Comparison of ENCODE assay signal across 16 cellular contexts in genomic region chr1:175364424-175365076, GRCh38.
DNase-seq lines count a peak whose midpoint lies in the region; ATAC-seq and TF ChIP-seq lines count a peak whose summit lies in the region.
"Had no signal": no experiment of that assay in that cellular context is flagged by ENCODE, and none has a peak within 500 bp of the region (broad histone marks: within the 10 kb centered on the region; RNA-seq: fewer than 3 reads in every experiment).

No MANE protein-coding gene starts in this region.

- no peaks in the 10 kb centered on the region for H3K9me2 ChIP-seq in MM.1S (replicated peaks; ENCODE audit: insufficient read depth, low read length)

- DNase-seq in MM.1S, result peak; percentile 27
- no peak for DNase-seq in uterus
- DNase-seq in sciatic nerve (ENCODE audit: low spot score), result no peak
- DNase-seq in SIG-M5 (lab: John Stamatoyannopoulos, UW), result no peak
- no peak for DNase-seq in activated CD4-positive, alpha-beta T cell treated with anti-CD3 and anti-CD28 coated beads, Interleukin-2, amount 10 ng/mL, durations not matched to agents 24 days and 14 days
- DNase-seq: activated CD8-positive, alpha-beta T cell treated with anti-CD3 and anti-CD28 coated beads, Interleukin-2, amount 10 ng/mL, durations not matched to agents 7 days and 5 days; H9; NCI-H2029 treated with DMSO at 0.1 percent for 48 hours; right lobe of liver; T-cell; tibial artery had no signal

- H3K36me3 Mint-ChIP-seq in activated CD4-positive, alpha-beta T cell treated with anti-CD3 and anti-CD28 coated beads, Interleukin-2, amount 10 ng/mL, durations not matched to agents 24 days and 14 days (ENCODE audit: low read depth), result no peaks in the 10 kb centered on the region
- H3K36me3 Mint-ChIP-seq: activated naive CD8-positive, alpha-beta T cell; T-cell had no signal

- ATAC-seq in GM18520 (IDR thresholded peaks at IDR 0.05; ENCODE audit: unreplicated experiment) (peak; percentile 78), GM21390 (IDR thresholded peaks at IDR 0.05; ENCODE audit: unreplicated experiment) (peak; percentile 78), HG02981 (IDR thresholded peaks at IDR 0.05; ENCODE audit: unreplicated experiment) (peak; percentile 78), sciatic nerve (no peak)
- ATAC-seq: activated CD8-positive, alpha-beta T cell treated with anti-CD3 and anti-CD28 coated beads, Interleukin-2, amount 10 ng/mL, durations not matched to agents 7 days and 5 days; right lobe of liver; T-cell had no signal

- H3K4me3 ChIP-seq in MM.1S (ENCODE audit: low read length) (no peak overlapping the region), uterus (no peak overlapping the region)
- H3K4me3 ChIP-seq: BLaER1, right lobe of liver, tibial artery had no signal

- TF ChIP-seq CTCF in MM.1S (IDR thresholded peaks at IDR 0.05; ENCODE audit: low read length) (no peak), uterus (IDR thresholded peaks at IDR 0.05) (no peak)

- no peaks in the 10 kb centered on the region for H3K27me3 ChIP-seq in MM.1S (replicated peaks; ENCODE audit: insufficient read depth, low read length)
- no peaks in the 10 kb centered on the region for H3K27me3 ChIP-seq in uterus
- H3K27me3 ChIP-seq: BLaER1, right lobe of liver, tibial artery had no signal

- peaks cover 36% of the 10 kb centered on the region for H3K27me3 Mint-ChIP-seq in activated CD4-positive, alpha-beta T cell treated with anti-CD3 and anti-CD28 coated beads, Interleukin-2, amount 10 ng/mL, durations not matched to agents 24 days and 14 days

- intact Hi-C loops in uterus (cut with DNase I; ENCODE audit: low total_unique reads), result no loop called here
- intact Hi-C loops in sciatic nerve (cut with DNase I), result no loop called here
- intact Hi-C loops in activated CD4-positive, alpha-beta T cell treated with anti-CD3 and anti-CD28 coated beads, Interleukin-2, amount 10 ng/mL, durations not matched to agents 24 days and 14 days (cut with micrococcal nuclease), result no loop called here

- no peak overlapping the region for H3K27ac ChIP-seq in MM.1S (ENCODE audit: low read length)
- H3K27ac ChIP-seq in uterus, result no peak overlapping the region
- H3K27ac ChIP-seq: BLaER1, right lobe of liver, tibial artery had no signal

- H3K9me3 Mint-ChIP-seq in activated CD4-positive, alpha-beta T cell treated with anti-CD3 and anti-CD28 coated beads, Interleukin-2, amount 10 ng/mL, durations not matched to agents 24 days and 14 days, result no peaks in the 10 kb centered on the region
- H3K9me3 Mint-ChIP-seq: H9, T-cell had no signal

- H3K4me1 Mint-ChIP-seq in activated CD4-positive, alpha-beta T cell treated with anti-CD3 and anti-CD28 coated beads, Interleukin-2, amount 10 ng/mL, durations not matched to agents 24 days and 14 days, result peaks cover 9% of the 10 kb centered on the region
- H3K4me1 Mint-ChIP-seq: H9, T-cell had no signal

- H3K36me3 ChIP-seq in MM.1S (replicated peaks; ENCODE audit: insufficient read depth, low read length), result no peaks in the 10 kb centered on the region
- no peaks in the 10 kb centered on the region for H3K36me3 ChIP-seq in uterus
- H3K36me3 ChIP-seq: BLaER1, right lobe of liver, tibial artery had no signal

- H4K20me1 ChIP-seq in MM.1S (ENCODE audit: insufficient read depth, low read length), result no peaks in the 10 kb centered on the region
- H4K20me1 ChIP-seq: BLaER1 had no signal

- H3K4me3 Mint-ChIP-seq in activated CD4-positive, alpha-beta T cell treated with anti-CD3 and anti-CD28 coated beads, Interleukin-2, amount 10 ng/mL, durations not matched to agents 24 days and 14 days, result no peak overlapping the region
- H3K4me3 Mint-ChIP-seq: activated CD8-positive, alpha-beta T cell treated with anti-CD3 and anti-CD28 coated beads, Interleukin-2, amount 10 ng/mL, durations not matched to agents 7 days and 5 days; activated naive CD8-positive, alpha-beta T cell; H9; T-cell had no signal

- H3K4me1 ChIP-seq in MM.1S (ENCODE audit: low read length), result peaks cover 9% of the 10 kb centered on the region
- H3K4me1 ChIP-seq in uterus, result no peaks in the 10 kb centered on the region
- H3K4me1 ChIP-seq: BLaER1, right lobe of liver, tibial artery had no signal

- H2AFZ ChIP-seq in MM.1S (ENCODE audit: low read length), result no peak overlapping the region

- H3K27ac Mint-ChIP-seq in activated CD4-positive, alpha-beta T cell treated with anti-CD3 and anti-CD28 coated beads, Interleukin-2, amount 10 ng/mL, durations not matched to agents 24 days and 14 days, result no peak overlapping the region
- H3K27ac Mint-ChIP-seq: activated CD8-positive, alpha-beta T cell treated with anti-CD3 and anti-CD28 coated beads, Interleukin-2, amount 10 ng/mL, durations not matched to agents 7 days and 5 days; activated naive CD8-positive, alpha-beta T cell; H9; T-cell had no signal

- H3K9ac ChIP-seq in MM.1S (ENCODE audit: low read length), result no peak overlapping the region
- H3K9ac ChIP-seq: BLaER1 had no signal

- no peak overlapping the region for H3K4me2 ChIP-seq in MM.1S (ENCODE audit: low read depth, low read length)
- H3K4me2 ChIP-seq: BLaER1 had no signal

- no peaks in the 10 kb centered on the region for H3F3A ChIP-seq in MM.1S (ENCODE audit: insufficient read depth, low read length)

- no peak for TF ChIP-seq POLR2A in uterus (IDR thresholded peaks at IDR 0.05)

- H3K79me2 ChIP-seq in MM.1S (ENCODE audit: low read length), result no peaks in the 10 kb centered on the region

- no peaks in the 10 kb centered on the region for H3K9me3 ChIP-seq in MM.1S (replicated peaks; ENCODE audit: insufficient read depth, low read length)
- H3K9me3 ChIP-seq in uterus, result no peaks in the 10 kb centered on the region
- H3K9me3 ChIP-seq: BLaER1, right lobe of liver, tibial artery had no signal
